Comparison of ENCODE assay signal across 9 cellular contexts in the genomic region with DNA sequence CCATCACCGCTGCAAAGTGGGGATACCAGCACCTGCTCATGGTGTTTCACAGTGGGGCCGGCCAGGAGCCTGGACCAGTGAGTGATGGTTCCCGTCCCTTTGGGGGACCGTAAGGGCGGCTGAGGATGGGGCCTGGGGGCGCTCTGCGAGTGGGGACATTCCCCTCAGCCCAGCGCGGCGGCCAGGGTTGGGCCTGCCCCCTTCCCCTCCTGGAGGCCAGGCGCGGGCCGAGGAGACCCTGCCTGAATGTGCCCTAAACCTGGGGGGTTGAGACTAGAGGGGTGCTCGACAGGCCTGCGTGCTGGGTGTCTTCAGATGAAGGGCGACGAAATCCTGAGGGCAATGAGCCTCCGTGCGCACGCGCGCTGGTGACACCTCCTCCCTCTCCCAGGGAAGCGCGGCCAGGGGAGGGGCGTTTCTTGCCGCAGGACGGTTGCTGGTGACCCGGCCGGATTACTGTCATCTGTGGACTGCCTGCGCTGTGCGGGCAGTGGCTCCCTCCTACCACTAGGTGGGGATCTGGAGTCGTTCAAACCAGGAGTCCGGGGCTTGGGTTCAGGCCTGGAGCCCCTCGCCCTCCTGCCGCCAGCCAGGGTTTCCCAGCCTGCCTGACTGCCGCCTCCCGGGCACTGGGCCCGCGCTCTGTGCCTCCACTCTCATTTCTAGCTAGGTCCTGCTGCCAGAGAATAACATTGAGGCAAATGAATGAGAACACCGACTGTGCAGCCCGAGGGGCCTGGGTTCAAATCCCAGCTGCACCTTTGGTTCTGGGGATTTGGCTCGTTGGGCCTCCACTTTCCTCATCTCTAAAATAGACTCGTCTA. TPM values are rescaled to one million over a fixed set of nuclear protein-coding genes. Genes with fewer than 3 reads are reported as not detected.
DNase-seq lines count a peak whose midpoint lies in the region; ATAC-seq and TF ChIP-seq lines count a peak whose summit lies in the region.
"Had no signal": no experiment of that assay in that cellular context is flagged by ENCODE, and none has a peak within 500 bp of the region (broad histone marks: within the 10 kb centered on the region; RNA-seq: fewer than 3 reads in every experiment).

No MANE protein-coding gene starts in this region.

- TF ChIP-seq CTCF in GM10266 (IDR thresholded peaks at IDR 0.05; ENCODE audit: control insufficient read depth, insufficient read depth, low read depth, missing control alignments) (peak; percentile 91), OCI-LY3 (IDR thresholded peaks at IDR 0.05; ENCODE audit: low read depth, low read length) (peak; percentile 87), fibroblast of villous mesenchyme (IDR thresholded peaks at IDR 0.05; ENCODE audit: insufficient read depth, low read depth, low read length) (peak; percentile 96), natural killer cell (IDR thresholded peaks at IDR 0.05) (peak; percentile 81), tibial nerve (IDR thresholded peaks at IDR 0.05) (peak; percentile 91 to 97 (median 94))

- no peaks in the 10 kb centered on the region for H3K79me2 ChIP-seq in OCI-LY3 (ENCODE audit: low read length)

- H3K9me3 ChIP-seq in OCI-LY3 (ENCODE audit: insufficient read depth, low read length) (no peaks in the 10 kb centered on the region), tibial nerve (no peaks in the 10 kb centered on the region)

- H3K4me3 Mint-ChIP-seq in natural killer cell: no peak overlapping the region

- H2AFZ ChIP-seq in OCI-LY3 (ENCODE audit: low read depth, low read length): peak overlapping the region; percentile 95

- 23 to 30% methylated on average over 27 to 30 of the region's 43 CpGs for WGBS in tibial nerve, 2 donors

- ATAC-seq in natural killer cell (peak; percentile 52 to 61 (median 59)), HG03108 (IDR thresholded peaks at IDR 0.05; ENCODE audit: unreplicated experiment) (no peak)

- no peaks in the 10 kb centered on the region for H4K20me1 ChIP-seq in OCI-LY3 (ENCODE audit: insufficient read depth, low read length)

- peaks cover 16% of the 10 kb centered on the region; the same call in 1 of the 2 replicates for H3K27me3 ChIP-seq in OCI-LY3 (ENCODE audit: low read depth, low read length)
- peaks cover 0 to 14% of the 10 kb centered on the region in 2 donors for H3K27me3 ChIP-seq in tibial nerve

- DNase-seq in GM10266 (ENCODE audit: extremely low spot score) (peak; percentile 84), HuH-7 (ENCODE audit: low spot score) (peak; percentile 95), fibroblast of villous mesenchyme (ENCODE audit: low read depth) (peak; percentile 90), natural killer cell (no peak), tibial nerve (ENCODE audit: low spot score in 2 of 2) (peak; percentile 75 to 77)
- DNase-seq in activated T-cell treated with anti-CD3 and anti-CD28 coated beads, Interleukin-2, amount 50 U/mL, for 48 hours: peak; percentile 83 to 84

- no peak overlapping the region for H3K27ac Mint-ChIP-seq in natural killer cell

- no peaks in the 10 kb centered on the region for H3K9me3 Mint-ChIP-seq in natural killer cell

- peaks cover 0 to 13% of the 10 kb centered on the region in 2 donors for H3K4me1 Mint-ChIP-seq in natural killer cell

- peak overlapping the region; percentile 84 for H3K4me2 ChIP-seq in OCI-LY3 (ENCODE audit: low read length)

- no peaks in the 10 kb centered on the region for H3K36me3 Mint-ChIP-seq in natural killer cell

- H3K27ac ChIP-seq in OCI-LY3 (ENCODE audit: low read length) (no peak overlapping the region), tibial nerve (peak overlapping the region in 3 of 4 donors; percentile 22 to 74 (median 66))
- H3K27ac ChIP-seq: epithelial cell of prostate had no signal

- H3K4me3 ChIP-seq in OCI-LY3 (ENCODE audit: low read length) (peak overlapping the region; percentile 67), fibroblast of villous mesenchyme (ENCODE audit: low read depth, low read length) (peak overlapping the region; percentile 30), tibial nerve (peak overlapping the region in 3 of 4 donors; percentile 2 to 34 (median 8))

- H3K36me3 ChIP-seq in OCI-LY3 (replicated peaks; ENCODE audit: low read depth, low read length) (no peaks in the 10 kb centered on the region), tibial nerve (no peaks in the 10 kb centered on the region)

- no peak for TF ChIP-seq EP300 in tibial nerve (IDR thresholded peaks at IDR 0.05)

- H3K9ac ChIP-seq in OCI-LY3 (ENCODE audit: low read length): no peak overlapping the region

- TF ChIP-seq POLR2A in tibial nerve (IDR thresholded peaks at IDR 0.05): no peak

- H3K4me1 ChIP-seq in OCI-LY3 (ENCODE audit: low read length): no peaks in the 10 kb centered on the region
- peaks cover 0 to 46% (median 12%) of the 10 kb centered on the region in 4 donors for H3K4me1 ChIP-seq in tibial nerve

- intact Hi-C loops in natural killer cell (cut with micrococcal nuclease): loop anchor here (10.0 kb wide), 1 partner anchor 168 kb away; no protein-coding TSS in a partner anchor

- H3K27me3 Mint-ChIP-seq in natural killer cell (ENCODE audit: low read depth in 2 of 2): peaks cover 15 to 35% of the 10 kb centered on the region in 2 donors

RNA-seq across cellular contexts. Expression of a gene that starts 17.1 kb away (rescaled TPM):
- total RNA-seq in fibroblast of villous mesenchyme (12.5 and 21.3 TPM in 2 replicates), natural killer cell (under 1 TPM in 2 of 3 donors, not detected in 1; 0.09 to 0.23 TPM), tibial nerve (10 to 100 TPM; 23.2 to 42.0 (median 26.5) TPM)

RNA-seq across cellular contexts. Expression of a gene that starts 35.5 kb away (rescaled TPM):
- total RNA-seq in fibroblast of villous mesenchyme (not detected in 2 replicates), natural killer cell (not detected), tibial nerve (not detected)

Comparison
In these comparisons a context has a peak if more than half of its experiments do, and no peak if none do; other contexts are left out.
1. H3K4me3 ChIP-seq: peak in every context shown above with its lines; median percentile 67 in OCI-LY3; 30 in fibroblast of villous mesenchyme; 8 in tibial nerve.
2. RNA of a gene that starts 17.1 kb away (total RNA-seq): 23.2 to 42.0 TPM in tibial nerve and 12.5 to 21.3 TPM in fibroblast of villous mesenchyme; 0.09 to 0.23 TPM in natural killer cell; every median in the first group is over 10 times any median in the second.
3. Peak in every context shown above with its lines, with median percentiles within 50 percentile points of each other: CTCF ChIP-seq.